ENCODE assay signal across 9 cellular contexts in the genomic region with DNA sequence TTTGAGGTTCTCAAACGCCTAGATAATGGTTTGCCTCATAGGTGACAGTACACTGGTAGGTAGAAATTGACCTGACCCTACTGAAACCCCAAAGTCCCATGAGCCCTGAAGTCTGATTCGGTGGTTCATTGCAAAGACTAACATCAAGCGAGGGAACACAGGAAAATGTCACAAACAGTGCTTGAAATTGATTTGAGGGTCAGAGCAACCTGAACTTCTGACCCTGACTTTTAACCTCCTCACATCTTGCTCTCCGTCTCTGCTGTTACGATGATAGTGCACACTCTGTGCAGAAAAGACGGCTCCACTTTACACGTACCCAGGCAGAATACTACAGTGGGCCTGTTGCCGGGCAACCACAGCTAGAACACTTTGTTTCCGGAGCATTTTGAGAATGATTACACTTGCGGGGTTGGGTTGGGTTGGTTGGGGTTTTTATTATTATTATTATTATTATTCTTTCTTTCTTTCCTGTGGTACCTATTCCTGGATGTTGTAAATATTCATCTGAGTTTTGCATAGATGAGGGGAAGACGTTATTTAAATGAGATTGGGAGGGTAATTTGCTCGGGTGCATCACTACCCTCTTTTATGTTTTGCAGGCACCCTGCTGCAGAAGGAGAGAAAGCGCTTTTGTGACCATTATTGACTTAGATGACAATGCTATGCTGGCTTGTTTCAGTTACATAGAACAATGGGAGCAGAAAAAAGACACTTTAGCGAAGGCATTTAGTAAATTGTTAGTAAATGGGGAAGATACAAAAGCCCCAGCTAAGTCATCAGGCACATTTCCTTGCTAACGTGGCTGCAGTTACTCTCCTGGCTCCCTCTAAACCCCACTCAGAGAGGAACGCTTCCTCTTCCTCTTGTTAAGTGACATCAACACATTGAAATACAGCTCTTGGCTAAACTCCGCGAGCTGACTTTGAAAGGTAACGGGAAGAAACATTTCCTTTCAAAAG.
DNase-seq lines count a peak whose midpoint lies in the region; TF ChIP-seq lines count a peak whose summit lies in the region.
"Had no signal": no experiment of that assay in that cellular context is flagged by ENCODE, and none has a peak within 500 bp of the region (broad histone marks: within the 10 kb centered on the region; RNA-seq: fewer than 3 reads in every experiment).

No MANE protein-coding gene starts in this region.

- H3K9me3 ChIP-seq in ES-I3 (ENCODE audit: control insufficient read depth, insufficient read depth, low read length) (no peaks in the 10 kb centered on the region), mesodermal cell (ENCODE audit: control insufficient read depth, low read length) (no peaks in the 10 kb centered on the region), spleen (no peaks in the 10 kb centered on the region)

- H3K4me3 ChIP-seq in mesodermal cell (ENCODE audit: extremely low read depth, insufficient read depth, low read length, poor library complexity, severe bottlenecking) = no peak overlapping the region
- peak overlapping the region in 1 of 8 donors; percentile 19 for H3K4me3 ChIP-seq in spleen

- peak overlapping the region; percentile 28; the same call in 1 of the 2 replicates for H3K9ac ChIP-seq in ES-I3 (ENCODE audit: low read depth, low read length)

- no peaks in the 10 kb centered on the region for H3K36me3 ChIP-seq in ES-I3 (ENCODE audit: insufficient read depth, low read length)
- no peaks in the 10 kb centered on the region for H3K36me3 ChIP-seq in mesodermal cell (ENCODE audit: control insufficient read depth, insufficient read depth, low read length)
- no peaks in the 10 kb centered on the region for H3K36me3 ChIP-seq in spleen

- 48 to 62% methylated on average over 12 to 13 of the region's 19 CpGs for WGBS in mesodermal cell (ENCODE audit: insufficient coverage in 2 of 2), 2 experiments
- 25 to 35% (median 28%) methylated on average over 19 of the region's 19 CpGs for WGBS in spleen, 5 donors

- DNase-seq in NCI-H1092 treated with DMSO at 0.1 percent for 48 hours (lab: John Stamatoyannopoulos, UW) = peak; percentile 56
- peak; percentile 71 for DNase-seq in dermis blood vessel endothelial cell
- DNase-seq in T-helper 2 cell = no peak
- DNase-seq in activated CD4-positive, alpha-beta T cell treated with anti-CD3 and anti-CD28 coated beads for 4 hours = no peak
- no peak for DNase-seq in spleen
- no peak for DNase-seq in DMS153 (lab: John Stamatoyannopoulos, UW)
- DNase-seq: DND-41 had no signal

- no peaks in the 10 kb centered on the region for H3K27me3 ChIP-seq in spleen (replicated peaks in 1 of 7)

- no peak for TF ChIP-seq POLR2A in spleen (IDR thresholded peaks at IDR 0.05)

- no peak for TF ChIP-seq CTCF in spleen (IDR thresholded peaks at IDR 0.05 in 8 of 11, conservative IDR thresholded peaks at IDR 0.05 in 3 of 11)

- H3K27ac ChIP-seq in mesodermal cell (ENCODE audit: low read depth, low read length, severe bottlenecking) (peak overlapping the region; percentile 36), spleen (peak overlapping the region in 4 of 8 donors; percentile 38 to 55 (median 46))

- intact Hi-C loops in spleen (cut with DNase I; ENCODE audit: low total_unique reads) = no loop called here

- H3K4me1 ChIP-seq in ES-I3 (ENCODE audit: insufficient read depth, low read length) (peaks cover 26% of the 10 kb centered on the region), mesodermal cell (ENCODE audit: control insufficient read depth, insufficient read depth, low read length, poor library complexity, severe bottlenecking) (peaks cover 3% of the 10 kb centered on the region), spleen (peaks cover 0 to 15% (median 5%) of the 10 kb centered on the region in 6 donors)

Comparison
In these comparisons a context has a peak if more than half of its experiments do, and no peak if none do; other contexts are left out.
1. DNase-seq: peak in NCI-H1092 treated with DMSO at 0.1 percent for 48 hours (single experiment) and dermis blood vessel endothelial cell (single experiment); none in T-helper 2 cell (0 of 5), activated CD4-positive, alpha-beta T cell treated with anti-CD3 and anti-CD28 coated beads for 4 hours (0 of 2), spleen (single experiment) and DMS153 (single experiment).